ENCODE assay signal across 18 cellular contexts in genomic region chr19:51006406-51006805, GRCh38. TPM values are rescaled to one million over a fixed set of nuclear protein-coding genes. Genes with fewer than 3 reads are reported as not detected.
DNase-seq lines count a peak whose midpoint lies in the region; FAIRE-seq and TF ChIP-seq lines count a peak whose summit lies in the region.
"Had no signal": no experiment of that assay in that cellular context is flagged by ENCODE, and none has a peak within 500 bp of the region (broad histone marks: within the 10 kb centered on the region; RNA-seq: fewer than 3 reads in every experiment).

No MANE protein-coding gene starts in this region.

- no peak overlapping the region for H3K4me3 Mint-ChIP-seq in astrocyte (ENCODE audit: unreplicated experiment)
- H3K4me3 Mint-ChIP-seq: CD8-positive, alpha-beta memory T cell; H9 had no signal

- peak overlapping the region; percentile 21 for H3K9ac ChIP-seq in mammary epithelial cell (ENCODE audit: insufficient read depth, low read length)
- H3K9ac ChIP-seq in astrocyte (ENCODE audit: low read length) = no peak overlapping the region
- H3K9ac ChIP-seq in neuronal stem cell (ENCODE audit: low read depth, low read length, poor library complexity) = no peak overlapping the region
- H3K9ac ChIP-seq: BLaER1, GM23248 had no signal

- H3K4me3 ChIP-seq in mammary epithelial cell (replicated peaks in 1 of 3; ENCODE audit: insufficient read depth in 1 of 3, low read depth in 2 of 3, low read length in 3 of 3) (no peak overlapping the region), breast epithelium (no peak overlapping the region), astrocyte (ENCODE audit: insufficient read depth, low read depth, low read length) (no peak overlapping the region), neuronal stem cell (ENCODE audit: low read length in 2 of 2) (no peak overlapping the region)
- H3K4me3 ChIP-seq: BLaER1, GM12878, GM23248 had no signal

- H3K9me3 Mint-ChIP-seq in astrocyte (ENCODE audit: unreplicated experiment) = peaks cover 1% of the 10 kb centered on the region
- H3K9me3 Mint-ChIP-seq: H9 had no signal

- H2AFZ ChIP-seq in mammary epithelial cell (ENCODE audit: low read depth, low read length) (peak overlapping the region; percentile 34), astrocyte (ENCODE audit: low read depth, low read length) (no peak overlapping the region), neuronal stem cell (ENCODE audit: low read length) (no peak overlapping the region)
- H2AFZ ChIP-seq: GM23248 had no signal

- peaks cover 48% of the 10 kb centered on the region for H3K27me3 Mint-ChIP-seq in astrocyte (ENCODE audit: low read depth, unreplicated experiment)

- intact Hi-C loops in mammary epithelial cell (cut with micrococcal nuclease) (no loop called here), breast epithelium (cut with DNase I; ENCODE audit: low total_unique reads) (no loop called here)

- H4K8ac ChIP-seq in neuronal stem cell (ENCODE audit: low read depth, low read length) = no peak overlapping the region

- peaks cover 3% of the 10 kb centered on the region for H3K4me1 Mint-ChIP-seq in astrocyte (ENCODE audit: low read depth, unreplicated experiment)
- H3K4me1 Mint-ChIP-seq: CD8-positive, alpha-beta memory T cell had no signal

- H3K27ac Mint-ChIP-seq in astrocyte (ENCODE audit: unreplicated experiment) = peak overlapping the region; percentile 1
- H3K27ac Mint-ChIP-seq: CD8-positive, alpha-beta memory T cell; H9 had no signal

- H3K18ac ChIP-seq in neuronal stem cell (ENCODE audit: low read length) = peak overlapping the region; percentile 83

- no peak overlapping the region for H2BK120ac ChIP-seq in neuronal stem cell (ENCODE audit: low read depth, low read length)

- H3K9me3 ChIP-seq in mammary epithelial cell (replicated peaks; ENCODE audit: insufficient read depth, low read length) (no peaks in the 10 kb centered on the region), breast epithelium (no peaks in the 10 kb centered on the region), astrocyte (ENCODE audit: insufficient read depth, low read depth, low read length) (peaks cover 2% of the 10 kb centered on the region), neuronal stem cell (replicated peaks in 1 of 2; ENCODE audit: control insufficient read depth in 2 of 2, insufficient read depth in 1 of 2, low read depth in 1 of 2, low read length in 2 of 2) (no peaks in the 10 kb centered on the region)
- H3K9me3 ChIP-seq: BLaER1 had no signal

- H2AK5ac ChIP-seq in neuronal stem cell (ENCODE audit: low read depth, low read length) = peak overlapping the region; percentile 86

- TF ChIP-seq CTCF in mammary epithelial cell (conservative IDR thresholded peaks at IDR 0.05 in 1 of 2, IDR thresholded peaks at IDR 0.05 in 1 of 2; ENCODE audit: extremely low read depth in 1 of 2, insufficient read depth in 1 of 2, low read depth in 1 of 2, low read length in 2 of 2) = no peak
- TF ChIP-seq CTCF in breast epithelium (IDR thresholded peaks at IDR 0.05) = no peak
- no peak for TF ChIP-seq CTCF in astrocyte (IDR thresholded peaks at IDR 0.05; ENCODE audit: insufficient read depth, low read depth, low read length)

- no TSS peak for BruUV-seq in mammary epithelial cell (replicated peaks; lab: Mats Ljungman, UMichigan)

- DNase-seq in mammary epithelial cell = peak; percentile 73
- no peak for DNase-seq in breast epithelium (ENCODE audit: low spot score in 2 of 2)
- no peak for DNase-seq in astrocyte (ENCODE audit: low read depth)
- no peak for DNase-seq in neuronal stem cell (ENCODE audit: low spot score)
- DNase-seq in islet precursor cell = no peak
- DNase-seq in DMS79 treated with DMSO at 0.1 percent for 48 hours (lab: John Stamatoyannopoulos, UW) = no peak
- DNase-seq in NCI-H526 (lab: John Stamatoyannopoulos, UW) = no peak
- DNase-seq: 8988T; AML-193; CD8-positive, alpha-beta memory T cell; DMS 273 treated with DMSO at 0.1 percent for 48 hours; GM23248; H9 had no signal

- H3K14ac ChIP-seq in neuronal stem cell (ENCODE audit: low read length) = peak overlapping the region; percentile 67

- H3K36me3 Mint-ChIP-seq in astrocyte (ENCODE audit: low read depth, unreplicated experiment) = no peaks in the 10 kb centered on the region
- H3K36me3 Mint-ChIP-seq: CD8-positive, alpha-beta memory T cell had no signal

- no peak overlapping the region for H2BK15ac ChIP-seq in neuronal stem cell (ENCODE audit: low read length)

- H2BK5ac ChIP-seq in neuronal stem cell (ENCODE audit: low read length) = peak overlapping the region; percentile 59

- TF ChIP-seq POLR2A in breast epithelium (IDR thresholded peaks at IDR 0.05) = no peak

- H2BK12ac ChIP-seq in neuronal stem cell (ENCODE audit: low read length) = peak overlapping the region; percentile 81

- H3K79me2 ChIP-seq in mammary epithelial cell (ENCODE audit: insufficient read depth, low read length) (no peaks in the 10 kb centered on the region), astrocyte (ENCODE audit: insufficient read depth, low read length) (no peaks in the 10 kb centered on the region)

- dilution Hi-C loops in mammary epithelial cell (cut with HindIII; ENCODE audit: low sequenced_read_pairs) = no loop called here

- no peak for FAIRE-seq in astrocyte (lab: Jason Lieb, UNC)
- FAIRE-seq: GM12878, GM18507 had no signal

- no peaks in the 10 kb centered on the region for H3K79me1 ChIP-seq in neuronal stem cell (ENCODE audit: low read depth, low read length)

- H3K36me3 ChIP-seq in mammary epithelial cell (ENCODE audit: insufficient read depth, low read length) (no peaks in the 10 kb centered on the region), breast epithelium (no peaks in the 10 kb centered on the region), astrocyte (ENCODE audit: insufficient read depth, low read length) (no peaks in the 10 kb centered on the region), neuronal stem cell (replicated peaks in 1 of 2; ENCODE audit: control insufficient read depth in 2 of 2, insufficient read depth in 2 of 2, low read length in 2 of 2) (no peaks in the 10 kb centered on the region)
- H3K36me3 ChIP-seq: BLaER1 had no signal

- no peak overlapping the region for H3K23ac ChIP-seq in neuronal stem cell (ENCODE audit: low read depth, low read length, poor library complexity)

- H3K4ac ChIP-seq in neuronal stem cell (ENCODE audit: low read length) = no peak overlapping the region

- H3K4me1 ChIP-seq in mammary epithelial cell (ENCODE audit: insufficient read depth, low read length) (peaks cover 58% of the 10 kb centered on the region), breast epithelium (peaks cover 0 to 3% of the 10 kb centered on the region in 2 donors), astrocyte (ENCODE audit: insufficient read depth, low read length) (no peaks in the 10 kb centered on the region), neuronal stem cell (ENCODE audit: control insufficient read depth in 2 of 2, insufficient read depth in 1 of 2, low read depth in 1 of 2, low read length in 2 of 2) (peaks cover 0 to 4% of the 10 kb centered on the region in 2 donors)

- H4K20me1 ChIP-seq in mammary epithelial cell (ENCODE audit: insufficient read depth, low read length) (no peaks in the 10 kb centered on the region), astrocyte (ENCODE audit: insufficient read depth, low read length) (no peaks in the 10 kb centered on the region)
- H4K20me1 ChIP-seq: BLaER1 had no signal

- H4K91ac ChIP-seq in neuronal stem cell (ENCODE audit: low read depth, low read length, poor library complexity) = no peak overlapping the region

- peak overlapping the region; percentile 25 for H3K4me2 ChIP-seq in mammary epithelial cell (ENCODE audit: insufficient read depth, low read depth, low read length)
- no peak overlapping the region for H3K4me2 ChIP-seq in astrocyte (ENCODE audit: low read length)
- no peak overlapping the region for H3K4me2 ChIP-seq in neuronal stem cell (ENCODE audit: insufficient read depth, low read length, poor library complexity, severe bottlenecking)
- H3K4me2 ChIP-seq: BLaER1 had no signal

- WGBS in mammary epithelial cell (ENCODE audit: low coverage, missing lambda C conversion rate) = 0% methylated on average over 3 of the region's 8 CpGs
- no CpG with 5 or more reads among the region's 8 CpGs for WGBS in neuronal stem cell (ENCODE audit: extremely low coverage in 2 of 2, insufficient read length in 2 of 2, insufficient replicate concordance in 1 of 2), 2 donors

- CTCF ChIA-PET in mammary epithelial cell (lab: Charles Lee; ENCODE audit: low non-redundant PET) = no interaction called here

- H3K27ac ChIP-seq in mammary epithelial cell (ENCODE audit: insufficient read depth, low read depth, low read length) = peak overlapping the region; percentile 28
- H3K27ac ChIP-seq in breast epithelium = no peak overlapping the region
- no peak overlapping the region for H3K27ac ChIP-seq in astrocyte (ENCODE audit: low read depth, low read length)
- no peak overlapping the region for H3K27ac ChIP-seq in neuronal stem cell (replicated peaks; ENCODE audit: low read length)
- H3K27ac ChIP-seq: BLaER1, GM23248 had no signal

- in situ Hi-C loops in mammary epithelial cell (cut with MboI; ENCODE audit: low sequenced_read_pairs in 2 of 2) = no loop called here

- no peaks in the 10 kb centered on the region for H3K27me3 ChIP-seq in mammary epithelial cell (ENCODE audit: insufficient read depth, low read length)
- H3K27me3 ChIP-seq in breast epithelium = peaks cover 0 to 12% of the 10 kb centered on the region in 2 donors
- no peaks in the 10 kb centered on the region for H3K27me3 ChIP-seq in astrocyte (ENCODE audit: insufficient read depth, low read length)
- peaks cover 0 to 18% (median 0%) of the 10 kb centered on the region in 3 experiments for H3K27me3 ChIP-seq in neuronal stem cell (ENCODE audit: control insufficient read depth in 3 of 3, insufficient read depth in 3 of 3, low read depth in 1 of 3, low read length in 3 of 3)
- H3K27me3 ChIP-seq: BLaER1 had no signal

RNA-seq across cellular contexts. Expression of gene KLK8, which starts 5.0 kb away (rescaled TPM):
- 10 to 100 TPM; 51.5 to 80.0 TPM for total RNA-seq in mammary epithelial cell
- 127 TPM for polyA plus RNA-seq in mammary epithelial cell
- 167 TPM for polyA minus RNA-seq in mammary epithelial cell
- total RNA-seq in breast epithelium = 10 to 100 TPM in 2 of 3 donors, not detected in 1; 13.4 to 46.2 TPM
- total RNA-seq in astrocyte = not detected in 2 replicates
- polyA plus RNA-seq in neuronal stem cell (2013, experiment 1 of 2) = 2.1 TPM
- 1.1 TPM for polyA plus RNA-seq in neuronal stem cell (2013, experiment 2 of 2)
- total RNA-seq: CD8-positive, alpha-beta memory T cell; G401; GM12878; GM23248; HT1080 had no signal
- polyA plus RNA-seq: CD8-positive, alpha-beta memory T cell; GM12878; GM23248 had no signal

RNA-seq across cellular contexts. Expression of gene KLK10, which starts 13.1 kb away (rescaled TPM):
- total RNA-seq in mammary epithelial cell (10 to 100 TPM; 63.1 to 74.0 TPM), breast epithelium (10 to 100 TPM in 1 of 3 donors, 1 to 10 TPM in 1, not detected in 1; 3.3 to 13.9 TPM), astrocyte (0.19 and 0.30 TPM in 2 replicates)
- 232 TPM for polyA plus RNA-seq in mammary epithelial cell
- 300 TPM for polyA minus RNA-seq in mammary epithelial cell
- 0.86 TPM for polyA plus RNA-seq in neuronal stem cell (2013, experiment 1 of 2)
- 0.61 TPM for polyA plus RNA-seq in neuronal stem cell (2013, experiment 2 of 2)
- total RNA-seq: CD8-positive, alpha-beta memory T cell; G401; GM12878; GM23248; HT1080 had no signal
- polyA plus RNA-seq: CD8-positive, alpha-beta memory T cell; GM12878; GM23248 had no signal

RNA-seq across cellular contexts. Expression of gene KLK11, which starts 20.0 kb away (rescaled TPM):
- total RNA-seq in mammary epithelial cell (1 to 10 TPM; 2.3 to 2.5 TPM), breast epithelium (10 to 100 TPM in 1 of 3 donors, 1 to 10 TPM in 1, not detected in 1; 5.6 to 21.1 TPM), astrocyte (not detected in 2 replicates)
- polyA plus RNA-seq in mammary epithelial cell = 1.5 TPM
- not detected for polyA minus RNA-seq in mammary epithelial cell
- polyA plus RNA-seq in neuronal stem cell (2013, experiment 1 of 2) = not detected
- not detected for polyA plus RNA-seq in neuronal stem cell (2013, experiment 2 of 2)
- total RNA-seq: CD8-positive, alpha-beta memory T cell; G401; GM12878; GM23248; H9; HT1080 had no signal
- polyA plus RNA-seq: CD8-positive, alpha-beta memory T cell; GM12878; GM23248 had no signal

RNA-seq across cellular contexts. Expression of gene KLK7, which starts 22.7 kb away (rescaled TPM):
- total RNA-seq in mammary epithelial cell (100 to 1,000 TPM in 1 of 2 donors, 10 to 100 TPM in 1; 47.3 to 584 TPM), breast epithelium (100 to 1,000 TPM in 1 of 3 donors, 1 to 10 TPM in 1, not detected in 1; 7.5 to 103 TPM), astrocyte (not detected in 2 replicates)
- 196 TPM for polyA plus RNA-seq in mammary epithelial cell
- 231 TPM for polyA minus RNA-seq in mammary epithelial cell
- 0.47 TPM for polyA plus RNA-seq in neuronal stem cell (2013, experiment 1 of 2)
- 0.37 TPM for polyA plus RNA-seq in neuronal stem cell (2013, experiment 2 of 2)
- total RNA-seq: CD8-positive, alpha-beta memory T cell; G401; GM12878; GM23248; HT1080 had no signal
- polyA plus RNA-seq: CD8-positive, alpha-beta memory T cell; GM12878; GM23248 had no signal

RNA-seq across cellular contexts. Expression of gene KLK12, which starts 28.4 kb away (rescaled TPM):
- total RNA-seq in mammary epithelial cell = not detected
- polyA plus RNA-seq in mammary epithelial cell = not detected
- not detected for polyA minus RNA-seq in mammary epithelial cell
- total RNA-seq in breast epithelium = not detected
- total RNA-seq in astrocyte = not detected in 2 replicates
- polyA plus RNA-seq in neuronal stem cell (2013, experiment 1 of 2) = not detected
- not detected for polyA plus RNA-seq in neuronal stem cell (2013, experiment 2 of 2)
- total RNA-seq: CD8-positive, alpha-beta memory T cell; G401; GM12878; GM23248; H9; HT1080 had no signal
- polyA plus RNA-seq: CD8-positive, alpha-beta memory T cell; GM12878; GM23248 had no signal

Comparison
In these comparisons a context has a peak if more than half of its experiments do, and no peak if none do; other contexts are left out.
1. RNA of gene KLK10, which starts 13.1 kb away (total RNA-seq): 63.1 to 74.0 TPM in mammary epithelial cell; 3.3 to 13.9 TPM in breast epithelium and 0.19 to 0.30 TPM in astrocyte; every median in the first group is over 4 times any median in the second.